8 cellular contexts compared by ENCODE assay signal in the genomic region with DNA sequence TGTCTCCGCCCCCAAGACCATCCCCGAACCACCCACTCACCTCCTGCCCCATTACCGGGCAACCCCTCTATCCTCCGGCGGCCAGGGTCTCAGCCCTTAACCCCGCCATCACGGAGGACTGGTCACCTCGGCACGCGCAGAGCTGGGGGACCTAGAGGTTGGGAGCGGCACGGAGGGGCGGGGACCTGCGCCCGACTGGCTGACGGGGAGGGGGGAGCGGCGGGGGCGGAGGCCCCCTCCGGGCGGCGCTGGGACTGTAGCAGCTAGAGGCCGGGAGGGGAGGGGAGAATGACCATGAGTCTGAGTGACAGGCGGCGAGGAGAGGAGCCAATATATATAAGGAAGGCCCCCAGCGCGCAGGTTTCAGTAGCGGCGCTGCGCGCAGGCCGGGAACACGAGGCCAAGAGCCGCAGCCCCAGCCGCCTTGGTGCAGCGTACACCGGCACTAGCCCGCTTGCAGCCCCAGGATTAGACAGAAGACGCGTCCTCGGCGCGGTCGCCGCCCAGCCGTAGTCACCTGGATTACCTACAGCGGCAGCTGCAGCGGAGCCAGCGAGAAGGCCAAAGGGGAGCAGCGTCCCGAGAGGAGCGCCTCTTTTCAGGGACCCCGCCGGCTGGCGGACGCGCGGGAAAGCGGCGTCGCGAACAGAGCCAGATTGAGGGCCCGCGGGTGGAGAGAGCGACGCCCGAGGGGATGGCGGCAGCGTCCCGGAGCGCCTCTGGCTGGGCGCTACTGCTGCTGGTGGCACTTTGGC. TPM values are rescaled to one million over a fixed set of nuclear protein-coding genes. Genes with fewer than 3 reads are reported as not detected.
DNase-seq lines count a peak whose midpoint lies in the region; ATAC-seq, FAIRE-seq and TF ChIP-seq lines count a peak whose summit lies in the region.

Gene DLL4 (plus strand): TSS at position 366 of the 755 bp plus-strand sequence. CDS start 329 bp downstream, at position 695.

- H3K27me3 ChIP-seq in KMS-11 (ENCODE audit: insufficient read depth, low read depth) (peaks cover 28% of the 10 kb centered on the region), Panc1 (ENCODE audit: control insufficient read depth, insufficient read depth, low read length) (peaks cover 3% of the 10 kb centered on the region; the same call in 1 of the 2 replicates), K562 (ENCODE audit: control insufficient read depth in 2 of 2, insufficient read depth in 2 of 2, low read length in 2 of 2) (peaks cover 0 to 19% of the 10 kb centered on the region in 2 experiments; a peak in 2 of 5 replicates)

- no peak for TF ChIP-seq CTCF in KMS-11 (conservative IDR thresholded peaks at IDR 0.05; ENCODE audit: low read depth, low read length)
- TF ChIP-seq CTCF in Panc1 (IDR thresholded peaks at IDR 0.05) = no peak
- TF ChIP-seq CTCF in K562 (IDR thresholded peaks at IDR 0.05 in 2 of 3, conservative IDR thresholded peaks at IDR 0.05 in 1 of 3; ENCODE audit: insufficient read depth in 2 of 3, low read depth in 1 of 3, low read length in 3 of 3) = peak in 1 of 3 experiments; percentile 10; a peak in 1 of 6 replicates

- peak; percentile 79 for TF ChIP-seq POLR2A in K562 (conservative IDR thresholded peaks at IDR 0.05)

- DNase-seq in DMS79 (lab: John Stamatoyannopoulos, UW) (peak; percentile 34), Panc1 (ENCODE audit: low read depth, low spot score) (no peak), K562 (ENCODE audit: extremely low read depth in 1 of 4, low spot score in 3 of 4) (peak; percentile 91 to 95 (median 94)), iPS-NIHi11 (ENCODE audit: low spot score) (peak; percentile 81)
- DNase-seq in stimulated activated CD4-positive, alpha-beta T cell treated with anti-CD3 and anti-CD28 coated beads, Interleukin-1b, Interleukin-23, amount 100 ng/mL, for 48 hours = peak; percentile 37

- H3K9me3 ChIP-seq in Panc1 (ENCODE audit: control insufficient read depth, insufficient read depth, low read depth, low read length) (no peaks in the 10 kb centered on the region), K562 (replicated peaks; ENCODE audit: control insufficient read depth, insufficient read depth, low read depth, low read length) (no peaks in the 10 kb centered on the region)

- no peaks in the 10 kb centered on the region for H3K79me2 ChIP-seq in KMS-11 (ENCODE audit: insufficient read depth, low read depth)
- no peaks in the 10 kb centered on the region for H3K79me2 ChIP-seq in K562 (ENCODE audit: control insufficient read depth, insufficient read depth, low read length)

- TF ChIP-seq EP300 in K562 (IDR thresholded peaks at IDR 0.05; ENCODE audit: low read length) = no peak

- peak; percentile 72 for ATAC-seq in Panc1
- peak; percentile 82 for ATAC-seq in K562
- ATAC-seq in HG03045 (IDR thresholded peaks at IDR 0.05; ENCODE audit: unreplicated experiment) = no peak
- no peak for ATAC-seq in HG03280 (IDR thresholded peaks at IDR 0.05; ENCODE audit: unreplicated experiment)

- H2AFZ ChIP-seq in KMS-11 (ENCODE audit: low read depth) (peak within 1 kb of the TSS; percentile 96), K562 (ENCODE audit: low read depth, low read length) (peak within 1 kb of the TSS; percentile 94)

- H3K9me1 ChIP-seq in K562 (ENCODE audit: control insufficient read depth, insufficient read depth, low read length) = no peaks in the 10 kb centered on the region

- POLR2A ChIA-PET in Panc1 (lab: Charles Lee) (interaction anchor here (0.6 kb wide), 1 partner anchor 101 kb away, joined by 3 read pairs; no protein-coding TSS in a partner anchor), K562 (lab: Yijun Ruan, JAX) (interaction anchor here (0.6 to 1.5 kb wide), 7 partner anchors 17 to 1734 kb away, joined by 3 to 7 read pairs (median 3); no protein-coding TSS in a partner anchor)

- CTCF ChIA-PET in Panc1 (lab: Charles Lee) = interaction anchor here (2.1 kb wide), 1 partner anchor 23 kb away, joined by 11 read pairs; no protein-coding TSS in a partner anchor
- CTCF ChIA-PET in K562 (lab: Yijun Ruan, JAX; ENCODE audit: low intra/inter-chr PET ratio) = no interaction called here

- no peak for TF ChIP-seq RAD21 in K562 (CRISPR knock-in tag; conservative IDR thresholded peaks at IDR 0.05 in 1 of 2, IDR thresholded peaks at IDR 0.05 in 1 of 2)

- H3K9ac ChIP-seq in KMS-11 (no peak within 1 kb of the TSS; the same call in 1 of the 2 replicates), K562 (ENCODE audit: insufficient read depth in 1 of 2, low read depth in 2 of 2, low read length in 2 of 2) (peak within 1 kb of the TSS in 1 of 2 experiments; percentile 92; a peak in 2 of 4 replicates)

- H4K20me1 ChIP-seq in KMS-11 (ENCODE audit: insufficient read depth) (no peaks in the 10 kb centered on the region), K562 (replicated peaks; ENCODE audit: control insufficient read depth, insufficient read depth, low read length) (0 out of 2 replicates have a peak, but pooled peaks cover 4% of the 10 kb centered on the region)

- peak within 1 kb of the TSS; percentile 94 for H3K4me2 ChIP-seq in KMS-11
- H3K4me2 ChIP-seq in K562 (ENCODE audit: insufficient read depth, low read length) = peak within 1 kb of the TSS; percentile 75

- under 1% methylated on average over 43 of the region's 72 CpGs for whole genome bisulfite sequencing in K562 (ENCODE audit: insufficient coverage, low coverage, missing lambda C conversion rate)

- BruUV-seq in Panc1 (replicated peaks; lab: Mats Ljungman, UMichigan) (no TSS peak), K562 (replicated peaks; lab: Mats Ljungman, UMichigan) (no TSS peak)

- intact Hi-C loops in Panc1 (cut with micrococcal nuclease; ENCODE audit: unreplicated experiment) = no loop called here
- intact Hi-C loops in K562 (cut with micrococcal nuclease) = no loop called here

- H3K27ac ChIP-seq in KMS-11 (no peak within 1 kb of the TSS), Panc1 (ENCODE audit: low read length) (no peak within 1 kb of the TSS), K562 (ENCODE audit: extremely low read depth, low read depth, low read length) (no peak within 1 kb of the TSS)

- peak; percentile 75 for FAIRE-seq in K562 (lab: Jason Lieb, UNC)

- in situ Hi-C loops in Panc1 (cut with HindIII; ENCODE audit: low pct_unique_long_range_greater_than_20kb, low sequenced_read_pairs) = no loop called here
- in situ Hi-C loops in K562 (cut with MboI) = no loop called here

- no peak within 1 kb of the TSS for H3K4me3 ChIP-seq in KMS-11 (IDR thresholded peaks at IDR 0.05; ENCODE audit: insufficient read depth, low read depth, low read length)
- H3K4me3 ChIP-seq in Panc1 (ENCODE audit: low read depth in 2 of 2, low read length in 2 of 2) = peak within 1 kb of the TSS; percentile 48 to 67
- H3K4me3 ChIP-seq in K562 = peak within 1 kb of the TSS; percentile 54

- H3K4me1 ChIP-seq in KMS-11 (ENCODE audit: low read depth, poor library complexity, severe bottlenecking) = peaks cover 25% of the 10 kb centered on the region
- peaks cover 12% of the 10 kb centered on the region; the same call in 1 of the 2 replicates for H3K4me1 ChIP-seq in Panc1 (ENCODE audit: control insufficient read depth, insufficient read depth, low read length)
- peaks cover 15 to 69% of the 10 kb centered on the region in 2 experiments for H3K4me1 ChIP-seq in K562 (replicated peaks in 1 of 2; ENCODE audit: control insufficient read depth in 2 of 2, insufficient read depth in 2 of 2, low read length in 2 of 2)

- H3K36me3 ChIP-seq in KMS-11 (ENCODE audit: insufficient read depth) (no peaks in the 10 kb centered on the region), Panc1 (ENCODE audit: control insufficient read depth, insufficient read depth, low read length) (no peaks in the 10 kb centered on the region), K562 (ENCODE audit: control insufficient read depth, insufficient read depth, low read length) (no peaks in the 10 kb centered on the region)

TF ChIP-seq in K562, 482 proteins besides CTCF, POLR2A, EP300 and RAD21 (continues in another document):
- TF ChIP-seq PHF21A (IDR thresholded peaks at IDR 0.05; ENCODE audit: borderline replicate concordance, low read depth) = peak; percentile 59; the same call in 1 of the 2 replicates

RNA-seq across cellular contexts. Expression of gene DLL4, which starts in this region (rescaled TPM):
- total RNA-seq in Panc1 (2021; ENCODE audit: unreplicated experiment) (0.31 TPM), K562 (2014; rRNA removed) (0.59 and 0.78 TPM in 2 replicates), K562 (2014; rRNA removed; fragmentation: Illumina TruSeq; extraction: Trizol) (0.26 and 0.40 TPM in 2 replicates), K562 (2015; rRNA removed; fragmentation: Illumina TruSeq; extraction: Trizol) (0.43 and 0.60 TPM in 2 replicates), K562 (2021) (1.1 and 1.3 TPM in 2 replicates)
- polyA plus RNA-seq in Panc1 (2012; ENCODE audit: insufficient read length) = 0.29 TPM
- total RNA-seq in K562 (2011; cell fraction: chromatin; rRNA removed; ENCODE audit: low replicate concordance) = 3.0 and 5.4 TPM in 2 replicates
- 5.5 and 6.0 TPM in 2 replicates for total RNA-seq in K562 (2011; cell fraction: nucleolus; rRNA removed)
- 2.8 and 3.7 TPM in 2 replicates for total RNA-seq in K562 (2011; cell fraction: nucleoplasm; rRNA removed)
- polyA plus RNA-seq in K562 (2011; rRNA removed) (0.40 and 0.77 TPM in 2 replicates), K562 (2014; fragmentation: Illumina TruSeq; extraction: Trizol) (0.42 and 0.62 TPM in 2 replicates), K562 (2014; fragmentation: Nextera tagmentation; extraction: Ambion mirVana) (under 1 TPM in 1 of 2 experiments, not detected in 1; 0.04 TPM), K562 (2014; rRNA removed) (0.30 and 0.89 TPM in 2 replicates)
- polyA plus RNA-seq in K562 (2011; cell fraction: cytosol; rRNA removed) = 0.46 and 0.75 TPM in 2 replicates
- 2.3 and 2.4 TPM in 2 replicates for polyA plus RNA-seq in K562 (2011; cell fraction: nucleus; rRNA removed)
- 0.30 and 0.60 TPM in 2 replicates for polyA plus RNA-seq in K562 (2012)
- polyA minus RNA-seq in K562 (2011; rRNA and poly(A)+ RNA removed) = 0.53 and 0.54 TPM in 2 replicates
- polyA minus RNA-seq in K562 (2011; cell fraction: cytosol; rRNA and poly(A)+ RNA removed) = 0.57 and 0.64 TPM in 2 replicates
- 2.0 and 3.0 TPM in 2 replicates for polyA minus RNA-seq in K562 (2011; cell fraction: nucleus; rRNA and poly(A)+ RNA removed)

Comparison
In these comparisons a context has a peak if more than half of its experiments do, and no peak if none do; other contexts are left out.
1. Peak in ATAC-seq and H3K4me3 ChIP-seq in Panc1; RNA of the gene not detected or under 1 TPM.